ENCODE assay signal across 1 cellular context in genomic region chr18:40875101-40875500, GRCh38.
TF ChIP-seq lines count a peak whose summit lies in the region.

No MANE protein-coding gene starts in this region.

TF ChIP-seq in HepG2, 621 proteins besides CTCF, POLR2A, EP300 and RAD21 (continued from another document):
- TF ChIP-seq HMGXB3 (CRISPR knock-in tag; IDR thresholded peaks at IDR 0.05; ENCODE audit: borderline replicate concordance) (no peak), SMC3 (IDR thresholded peaks at IDR 0.05; ENCODE audit: low read length) (no peak), ZNF615 (CRISPR knock-in tag; IDR thresholded peaks at IDR 0.05; ENCODE audit: borderline replicate concordance) (no peak), RARA (CRISPR knock-in tag; IDR thresholded peaks at IDR 0.05) (no peak), BCLAF1 (IDR thresholded peaks at IDR 0.05) (no peak)
- TF ChIP-seq, protein P1, sequence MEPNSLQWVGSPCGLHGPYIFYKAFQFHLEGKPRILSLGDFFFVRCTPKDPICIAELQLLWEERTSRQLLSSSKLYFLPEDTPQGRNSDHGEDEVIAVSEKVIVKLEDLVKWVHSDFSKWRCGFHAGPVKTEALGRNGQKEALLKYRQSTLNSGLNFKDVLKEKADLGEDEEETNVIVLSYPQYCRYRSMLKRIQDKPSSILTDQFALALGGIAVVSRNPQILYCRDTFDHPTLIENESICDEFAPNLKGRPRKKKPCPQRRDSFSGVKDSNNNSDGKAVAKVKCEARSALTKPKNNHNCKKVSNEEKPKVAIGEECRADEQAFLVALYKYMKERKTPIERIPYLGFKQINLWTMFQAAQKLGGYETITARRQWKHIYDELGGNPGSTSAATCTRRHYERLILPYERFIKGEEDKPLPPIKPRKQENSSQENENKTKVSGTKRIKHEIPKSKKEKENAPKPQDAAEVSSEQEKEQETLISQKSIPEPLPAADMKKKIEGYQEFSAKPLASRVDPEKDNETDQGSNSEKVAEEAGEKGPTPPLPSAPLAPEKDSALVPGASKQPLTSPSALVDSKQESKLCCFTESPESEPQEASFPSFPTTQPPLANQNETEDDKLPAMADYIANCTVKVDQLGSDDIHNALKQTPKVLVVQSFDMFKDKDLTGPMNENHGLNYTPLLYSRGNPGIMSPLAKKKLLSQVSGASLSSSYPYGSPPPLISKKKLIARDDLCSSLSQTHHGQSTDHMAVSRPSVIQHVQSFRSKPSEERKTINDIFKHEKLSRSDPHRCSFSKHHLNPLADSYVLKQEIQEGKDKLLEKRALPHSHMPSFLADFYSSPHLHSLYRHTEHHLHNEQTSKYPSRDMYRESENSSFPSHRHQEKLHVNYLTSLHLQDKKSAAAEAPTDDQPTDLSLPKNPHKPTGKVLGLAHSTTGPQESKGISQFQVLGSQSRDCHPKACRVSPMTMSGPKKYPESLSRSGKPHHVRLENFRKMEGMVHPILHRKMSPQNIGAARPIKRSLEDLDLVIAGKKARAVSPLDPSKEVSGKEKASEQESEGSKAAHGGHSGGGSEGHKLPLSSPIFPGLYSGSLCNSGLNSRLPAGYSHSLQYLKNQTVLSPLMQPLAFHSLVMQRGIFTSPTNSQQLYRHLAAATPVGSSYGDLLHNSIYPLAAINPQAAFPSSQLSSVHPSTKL (CRISPR knock-in tag; IDR thresholded peaks at IDR 0.05): no peak
- TF ChIP-seq, protein P2, sequence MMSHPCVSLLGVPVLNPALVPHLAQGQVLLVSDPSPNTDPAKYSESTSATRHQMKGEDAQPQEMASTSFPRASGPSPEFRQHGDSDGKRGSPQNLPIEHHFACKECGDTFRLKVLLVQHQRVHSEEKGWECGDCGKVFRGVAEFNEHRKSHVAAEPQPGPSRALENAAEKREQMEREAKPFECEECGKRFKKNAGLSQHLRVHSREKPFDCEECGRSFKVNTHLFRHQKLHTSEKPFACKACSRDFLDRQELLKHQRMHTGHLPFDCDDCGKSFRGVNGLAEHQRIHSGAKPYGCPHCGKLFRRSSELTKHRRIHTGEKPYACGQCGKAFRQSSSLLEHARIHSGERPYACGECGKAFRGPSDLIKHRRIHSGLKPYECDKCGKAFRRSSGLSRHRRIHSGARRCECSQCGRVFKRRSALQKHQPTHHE (CRISPR knock-in tag; IDR thresholded peaks at IDR 0.05; ENCODE audit: borderline replicate concordance): no peak
